ENCODE assay signal across 9 cellular contexts in the genomic region with DNA sequence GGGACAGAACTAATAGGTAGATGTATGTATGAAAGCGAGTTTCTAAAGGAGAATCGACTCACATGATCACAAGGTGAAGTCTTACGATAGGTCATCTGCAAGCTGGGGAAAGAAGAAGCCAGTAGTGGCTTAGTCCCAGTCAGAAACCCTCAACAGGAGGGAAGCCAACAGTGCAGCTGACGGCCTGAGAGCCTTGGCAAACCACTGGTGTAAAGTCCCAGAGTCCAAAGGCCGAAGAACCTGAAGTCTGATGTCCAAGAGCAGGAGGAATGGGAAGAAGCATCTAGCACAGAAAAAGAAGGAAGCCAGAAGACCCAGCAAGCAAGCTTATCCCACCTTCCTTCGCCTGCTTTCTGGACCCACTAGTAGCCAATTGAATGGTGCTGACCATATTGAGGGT.
"Had no signal": no experiment of that assay in that cellular context is flagged by ENCODE, and none has a peak within 500 bp of the region (broad histone marks: within the 10 kb centered on the region; RNA-seq: fewer than 3 reads in every experiment).

No MANE protein-coding gene starts in this region.

- H3K36me3 ChIP-seq: HAP-1 had no signal

- FAIRE-seq: K562 had no signal

- H3K27ac Mint-ChIP-seq: HFFc6 had no signal

- ATAC-seq: HCT116, K562 had no signal

- H3K4me1 ChIP-seq: HAP-1 had no signal

- H3K4me3 ChIP-seq: GM23248, HAP-1, K562 had no signal

- H3K27ac ChIP-seq: GM23248, HL-60 had no signal

- DNase-seq: GM23248, GOT3, H7, HFFc6, IMR-90 had no signal

- H3K9me3 ChIP-seq: HAP-1 had no signal

- H3K4me3 Mint-ChIP-seq: HFFc6 had no signal
